In the genomic region with DNA sequence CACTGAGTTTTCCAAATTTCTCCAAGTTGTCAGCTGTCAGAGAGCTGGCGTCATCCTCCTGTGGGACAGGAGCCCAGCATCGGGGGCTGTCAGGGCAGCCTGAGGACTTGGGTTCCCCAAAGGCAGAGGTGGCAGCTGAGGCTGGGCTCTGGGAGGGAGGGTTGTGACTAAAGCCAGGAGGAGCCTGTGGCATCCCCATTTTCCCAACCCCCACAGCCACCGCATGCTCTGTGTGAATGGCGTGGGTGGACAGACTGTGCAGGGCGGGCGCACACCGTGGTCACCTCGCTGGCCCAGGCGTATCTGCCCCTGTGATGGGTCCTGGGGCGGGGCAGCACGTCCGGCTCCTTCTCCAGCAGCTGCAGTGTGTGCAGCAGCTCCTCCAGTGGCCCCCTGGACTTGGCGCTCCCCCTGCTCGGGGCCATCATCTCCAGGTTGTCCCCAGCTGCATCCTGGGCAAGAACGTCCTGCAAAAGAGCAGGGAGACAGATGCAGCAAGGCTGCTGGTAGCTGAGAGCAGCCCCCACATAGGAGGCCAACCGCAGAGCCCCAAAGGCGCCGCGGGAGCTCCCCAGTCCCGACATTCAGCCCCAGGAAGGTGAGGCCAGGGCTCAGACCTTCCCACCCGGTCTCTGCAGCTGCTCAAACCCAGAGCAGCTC, we compare ENCODE assay signal across 2 cellular contexts.
TF ChIP-seq lines count a peak whose summit lies in the region.

No MANE protein-coding gene starts in this region.

TF ChIP-seq in HEK293, 187 proteins besides CTCF, POLR2A, EP300 and RAD21:
- TF ChIP-seq EGR2 (tag by site-specific recombination; IDR thresholded peaks at IDR 0.05; ENCODE audit: low read depth) = peak; percentile 46; the same call in 1 of the 2 replicates
- no peak for TF ChIP-seq ZBTB48 (tag by site-specific recombination; IDR thresholded peaks at IDR 0.05)
- TF ChIP-seq ZXDB (tag by site-specific recombination; IDR thresholded peaks at IDR 0.05) = no peak
- 0 out of 2 replicates have a peak, but pooled peaks have one; percentile 38 for TF ChIP-seq ZFHX2 (tag by site-specific recombination; conservative IDR thresholded peaks at IDR 0.05)
- no peak for TF ChIP-seq ZNF571 (tag by site-specific recombination; IDR thresholded peaks at IDR 0.05)
TF ChIP-seq in HEK293: peak in this region for 2.

TF ChIP-seq in K562, 482 proteins besides CTCF, POLR2A, EP300 and RAD21:
- TF ChIP-seq POLR2G (IDR thresholded peaks at IDR 0.05; ENCODE audit: low read depth, low read length) (peak; percentile 33; the same call in 1 of the 2 replicates), PHF8 (IDR thresholded peaks at IDR 0.05; ENCODE audit: borderline replicate concordance, low read length) (no peak)
